ENCODE assay signal across 1 cellular context in the genomic region with DNA sequence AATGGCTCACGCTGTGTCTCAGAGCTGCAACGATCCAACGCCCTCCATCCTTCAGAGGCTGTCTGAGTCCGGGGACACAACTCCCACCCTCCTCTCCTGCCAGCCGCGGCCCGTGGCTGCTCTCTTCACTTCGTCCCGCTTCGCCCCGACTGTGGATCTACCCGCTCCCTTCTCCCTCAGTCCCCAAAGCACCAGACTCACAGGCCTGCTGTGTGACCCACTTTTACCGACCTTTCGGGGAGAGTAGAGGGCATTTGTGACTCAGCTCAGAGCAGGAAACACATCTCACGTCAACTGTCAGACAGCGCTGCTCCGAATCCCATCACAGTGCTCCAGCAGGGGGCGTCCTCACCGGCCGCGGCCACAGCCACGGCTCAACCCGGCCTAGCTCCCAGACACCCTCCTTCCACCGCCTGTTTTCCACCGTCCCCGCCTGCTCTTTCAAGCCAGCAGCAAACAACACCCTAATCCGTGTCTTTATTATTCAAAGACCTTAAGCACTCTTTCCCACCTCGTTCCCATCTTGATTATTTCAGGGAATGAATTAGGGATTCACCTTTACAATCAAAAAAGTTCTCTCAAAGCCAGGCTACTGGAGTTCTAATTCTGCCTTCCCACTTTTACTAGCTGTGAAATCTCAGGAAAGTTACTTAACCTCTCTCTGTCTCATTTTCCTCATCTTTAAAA.
TF ChIP-seq lines count a peak whose summit lies in the region.

No MANE protein-coding gene starts in this region.

TF ChIP-seq in GM12878, 131 proteins besides CTCF, POLR2A, EP300 and RAD21 (continued from another document):
- TF ChIP-seq, protein P1, sequence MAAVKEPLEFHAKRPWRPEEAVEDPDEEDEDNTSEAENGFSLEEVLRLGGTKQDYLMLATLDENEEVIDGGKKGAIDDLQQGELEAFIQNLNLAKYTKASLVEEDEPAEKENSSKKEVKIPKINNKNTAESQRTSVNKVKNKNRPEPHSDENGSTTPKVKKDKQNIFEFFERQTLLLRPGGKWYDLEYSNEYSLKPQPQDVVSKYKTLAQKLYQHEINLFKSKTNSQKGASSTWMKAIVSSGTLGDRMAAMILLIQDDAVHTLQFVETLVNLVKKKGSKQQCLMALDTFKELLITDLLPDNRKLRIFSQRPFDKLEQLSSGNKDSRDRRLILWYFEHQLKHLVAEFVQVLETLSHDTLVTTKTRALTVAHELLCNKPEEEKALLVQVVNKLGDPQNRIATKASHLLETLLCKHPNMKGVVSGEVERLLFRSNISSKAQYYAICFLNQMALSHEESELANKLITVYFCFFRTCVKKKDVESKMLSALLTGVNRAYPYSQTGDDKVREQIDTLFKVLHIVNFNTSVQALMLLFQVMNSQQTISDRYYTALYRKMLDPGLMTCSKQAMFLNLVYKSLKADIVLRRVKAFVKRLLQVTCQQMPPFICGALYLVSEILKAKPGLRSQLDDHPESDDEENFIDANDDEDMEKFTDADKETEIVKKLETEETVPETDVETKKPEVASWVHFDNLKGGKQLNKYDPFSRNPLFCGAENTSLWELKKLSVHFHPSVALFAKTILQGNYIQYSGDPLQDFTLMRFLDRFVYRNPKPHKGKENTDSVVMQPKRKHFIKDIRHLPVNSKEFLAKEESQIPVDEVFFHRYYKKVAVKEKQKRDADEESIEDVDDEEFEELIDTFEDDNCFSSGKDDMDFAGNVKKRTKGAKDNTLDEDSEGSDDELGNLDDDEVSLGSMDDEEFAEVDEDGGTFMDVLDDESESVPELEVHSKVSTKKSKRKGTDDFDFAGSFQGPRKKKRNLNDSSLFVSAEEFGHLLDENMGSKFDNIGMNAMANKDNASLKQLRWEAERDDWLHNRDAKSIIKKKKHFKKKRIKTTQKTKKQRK (IDR thresholded peaks at IDR 0.05; ENCODE audit: low read depth, low read length) = no peak
- TF ChIP-seq, protein P2, sequence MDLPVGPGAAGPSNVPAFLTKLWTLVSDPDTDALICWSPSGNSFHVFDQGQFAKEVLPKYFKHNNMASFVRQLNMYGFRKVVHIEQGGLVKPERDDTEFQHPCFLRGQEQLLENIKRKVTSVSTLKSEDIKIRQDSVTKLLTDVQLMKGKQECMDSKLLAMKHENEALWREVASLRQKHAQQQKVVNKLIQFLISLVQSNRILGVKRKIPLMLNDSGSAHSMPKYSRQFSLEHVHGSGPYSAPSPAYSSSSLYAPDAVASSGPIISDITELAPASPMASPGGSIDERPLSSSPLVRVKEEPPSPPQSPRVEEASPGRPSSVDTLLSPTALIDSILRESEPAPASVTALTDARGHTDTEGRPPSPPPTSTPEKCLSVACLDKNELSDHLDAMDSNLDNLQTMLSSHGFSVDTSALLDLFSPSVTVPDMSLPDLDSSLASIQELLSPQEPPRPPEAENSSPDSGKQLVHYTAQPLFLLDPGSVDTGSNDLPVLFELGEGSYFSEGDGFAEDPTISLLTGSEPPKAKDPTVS (IDR thresholded peaks at IDR 0.05; ENCODE audit: low read depth, low read length) = no peak
- no peak for TF ChIP-seq ASH2L (IDR thresholded peaks at IDR 0.05; ENCODE audit: borderline replicate concordance, low read depth)
- TF ChIP-seq NFYA (IDR thresholded peaks at IDR 0.05; ENCODE audit: borderline replicate concordance, low read depth, low read length) = no peak
- TF ChIP-seq CHD4 (IDR thresholded peaks at IDR 0.05) = no peak
- no peak for TF ChIP-seq KLF5 (IDR thresholded peaks at IDR 0.05; ENCODE audit: partially characterized antibody)
- TF ChIP-seq, protein P3, sequence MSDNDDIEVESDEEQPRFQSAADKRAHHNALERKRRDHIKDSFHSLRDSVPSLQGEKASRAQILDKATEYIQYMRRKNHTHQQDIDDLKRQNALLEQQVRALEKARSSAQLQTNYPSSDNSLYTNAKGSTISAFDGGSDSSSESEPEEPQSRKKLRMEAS (IDR thresholded peaks at IDR 0.05; ENCODE audit: low read depth, low read length) = no peak
- TF ChIP-seq MEF2B (IDR thresholded peaks at IDR 0.05; ENCODE audit: partially characterized antibody, poor library complexity, severe bottlenecking) = no peak
- TF ChIP-seq HDGF (IDR thresholded peaks at IDR 0.05) = peak; percentile 74
- TF ChIP-seq, protein P4, sequence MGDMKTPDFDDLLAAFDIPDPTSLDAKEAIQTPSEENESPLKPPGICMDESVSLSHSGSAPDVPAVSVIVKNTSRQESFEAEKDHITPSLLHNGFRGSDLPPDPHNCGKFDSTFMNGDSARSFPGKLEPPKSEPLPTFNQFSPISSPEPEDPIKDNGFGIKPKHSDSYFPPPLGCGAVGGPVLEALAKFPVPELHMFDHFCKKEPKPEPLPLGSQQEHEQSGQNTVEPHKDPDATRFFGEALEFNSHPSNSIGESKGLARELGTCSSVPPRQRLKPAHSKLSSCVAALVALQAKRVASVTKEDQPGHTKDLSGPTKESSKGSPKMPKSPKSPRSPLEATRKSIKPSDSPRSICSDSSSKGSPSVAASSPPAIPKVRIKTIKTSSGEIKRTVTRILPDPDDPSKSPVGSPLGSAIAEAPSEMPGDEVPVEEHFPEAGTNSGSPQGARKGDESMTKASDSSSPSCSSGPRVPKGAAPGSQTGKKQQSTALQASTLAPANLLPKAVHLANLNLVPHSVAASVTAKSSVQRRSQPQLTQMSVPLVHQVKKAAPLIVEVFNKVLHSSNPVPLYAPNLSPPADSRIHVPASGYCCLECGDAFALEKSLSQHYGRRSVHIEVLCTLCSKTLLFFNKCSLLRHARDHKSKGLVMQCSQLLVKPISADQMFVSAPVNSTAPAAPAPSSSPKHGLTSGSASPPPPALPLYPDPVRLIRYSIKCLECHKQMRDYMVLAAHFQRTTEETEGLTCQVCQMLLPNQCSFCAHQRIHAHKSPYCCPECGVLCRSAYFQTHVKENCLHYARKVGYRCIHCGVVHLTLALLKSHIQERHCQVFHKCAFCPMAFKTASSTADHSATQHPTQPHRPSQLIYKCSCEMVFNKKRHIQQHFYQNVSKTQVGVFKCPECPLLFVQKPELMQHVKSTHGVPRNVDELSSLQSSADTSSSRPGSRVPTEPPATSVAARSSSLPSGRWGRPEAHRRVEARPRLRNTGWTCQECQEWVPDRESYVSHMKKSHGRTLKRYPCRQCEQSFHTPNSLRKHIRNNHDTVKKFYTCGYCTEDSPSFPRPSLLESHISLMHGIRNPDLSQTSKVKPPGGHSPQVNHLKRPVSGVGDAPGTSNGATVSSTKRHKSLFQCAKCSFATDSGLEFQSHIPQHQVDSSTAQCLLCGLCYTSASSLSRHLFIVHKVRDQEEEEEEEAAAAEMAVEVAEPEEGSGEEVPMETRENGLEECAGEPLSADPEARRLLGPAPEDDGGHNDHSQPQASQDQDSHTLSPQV (IDR thresholded peaks at IDR 0.05) = no peak
- no peak for TF ChIP-seq IKZF2 (IDR thresholded peaks at IDR 0.05)
- TF ChIP-seq, protein P5, sequence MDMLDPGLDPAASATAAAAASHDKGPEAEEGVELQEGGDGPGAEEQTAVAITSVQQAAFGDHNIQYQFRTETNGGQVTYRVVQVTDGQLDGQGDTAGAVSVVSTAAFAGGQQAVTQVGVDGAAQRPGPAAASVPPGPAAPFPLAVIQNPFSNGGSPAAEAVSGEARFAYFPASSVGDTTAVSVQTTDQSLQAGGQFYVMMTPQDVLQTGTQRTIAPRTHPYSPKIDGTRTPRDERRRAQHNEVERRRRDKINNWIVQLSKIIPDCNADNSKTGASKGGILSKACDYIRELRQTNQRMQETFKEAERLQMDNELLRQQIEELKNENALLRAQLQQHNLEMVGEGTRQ (IDR thresholded peaks at IDR 0.05; ENCODE audit: borderline replicate concordance, low read depth, low read length) = no peak
- no peak for TF ChIP-seq CEBPB (IDR thresholded peaks at IDR 0.05; ENCODE audit: borderline replicate concordance in 1 of 2, low read depth in 2 of 2, low read length in 2 of 2)
- no peak for TF ChIP-seq MXI1 (IDR thresholded peaks at IDR 0.05; ENCODE audit: low read depth, low read length)
- TF ChIP-seq STAT1 (conservative IDR thresholded peaks at IDR 0.05) = no peak
- no peak for TF ChIP-seq SMAD5 (IDR thresholded peaks at IDR 0.05; ENCODE audit: low read depth)
- TF ChIP-seq, protein P6, sequence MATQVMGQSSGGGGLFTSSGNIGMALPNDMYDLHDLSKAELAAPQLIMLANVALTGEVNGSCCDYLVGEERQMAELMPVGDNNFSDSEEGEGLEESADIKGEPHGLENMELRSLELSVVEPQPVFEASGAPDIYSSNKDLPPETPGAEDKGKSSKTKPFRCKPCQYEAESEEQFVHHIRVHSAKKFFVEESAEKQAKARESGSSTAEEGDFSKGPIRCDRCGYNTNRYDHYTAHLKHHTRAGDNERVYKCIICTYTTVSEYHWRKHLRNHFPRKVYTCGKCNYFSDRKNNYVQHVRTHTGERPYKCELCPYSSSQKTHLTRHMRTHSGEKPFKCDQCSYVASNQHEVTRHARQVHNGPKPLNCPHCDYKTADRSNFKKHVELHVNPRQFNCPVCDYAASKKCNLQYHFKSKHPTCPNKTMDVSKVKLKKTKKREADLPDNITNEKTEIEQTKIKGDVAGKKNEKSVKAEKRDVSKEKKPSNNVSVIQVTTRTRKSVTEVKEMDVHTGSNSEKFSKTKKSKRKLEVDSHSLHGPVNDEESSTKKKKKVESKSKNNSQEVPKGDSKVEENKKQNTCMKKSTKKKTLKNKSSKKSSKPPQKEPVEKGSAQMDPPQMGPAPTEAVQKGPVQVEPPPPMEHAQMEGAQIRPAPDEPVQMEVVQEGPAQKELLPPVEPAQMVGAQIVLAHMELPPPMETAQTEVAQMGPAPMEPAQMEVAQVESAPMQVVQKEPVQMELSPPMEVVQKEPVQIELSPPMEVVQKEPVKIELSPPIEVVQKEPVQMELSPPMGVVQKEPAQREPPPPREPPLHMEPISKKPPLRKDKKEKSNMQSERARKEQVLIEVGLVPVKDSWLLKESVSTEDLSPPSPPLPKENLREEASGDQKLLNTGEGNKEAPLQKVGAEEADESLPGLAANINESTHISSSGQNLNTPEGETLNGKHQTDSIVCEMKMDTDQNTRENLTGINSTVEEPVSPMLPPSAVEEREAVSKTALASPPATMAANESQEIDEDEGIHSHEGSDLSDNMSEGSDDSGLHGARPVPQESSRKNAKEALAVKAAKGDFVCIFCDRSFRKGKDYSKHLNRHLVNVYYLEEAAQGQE (IDR thresholded peaks at IDR 0.05; ENCODE audit: low read depth, low read length) = no peak
- TF ChIP-seq CREB1 (IDR thresholded peaks at IDR 0.05; ENCODE audit: low read depth) = peak; percentile 41; the same call in 1 of the 2 replicates
- TF ChIP-seq BHLHE40 (IDR thresholded peaks at IDR 0.05; ENCODE audit: borderline replicate concordance in 1 of 2, low read depth in 2 of 2, low read length in 1 of 2) = 0 out of 4 replicates have a peak, but pooled peaks of 1 of the 2 experiments have one; percentile 23
- TF ChIP-seq SP1 (IDR thresholded peaks at IDR 0.05; ENCODE audit: low read depth, low read length) = no peak
- TF ChIP-seq, protein P7, sequence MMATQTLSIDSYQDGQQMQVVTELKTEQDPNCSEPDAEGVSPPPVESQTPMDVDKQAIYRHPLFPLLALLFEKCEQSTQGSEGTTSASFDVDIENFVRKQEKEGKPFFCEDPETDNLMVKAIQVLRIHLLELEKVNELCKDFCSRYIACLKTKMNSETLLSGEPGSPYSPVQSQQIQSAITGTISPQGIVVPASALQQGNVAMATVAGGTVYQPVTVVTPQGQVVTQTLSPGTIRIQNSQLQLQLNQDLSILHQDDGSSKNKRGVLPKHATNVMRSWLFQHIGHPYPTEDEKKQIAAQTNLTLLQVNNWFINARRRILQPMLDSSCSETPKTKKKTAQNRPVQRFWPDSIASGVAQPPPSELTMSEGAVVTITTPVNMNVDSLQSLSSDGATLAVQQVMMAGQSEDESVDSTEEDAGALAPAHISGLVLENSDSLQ (IDR thresholded peaks at IDR 0.05) = peak; percentile 87
- no peak for TF ChIP-seq NR2C1 (IDR thresholded peaks at IDR 0.05)
- TF ChIP-seq, protein P8, sequence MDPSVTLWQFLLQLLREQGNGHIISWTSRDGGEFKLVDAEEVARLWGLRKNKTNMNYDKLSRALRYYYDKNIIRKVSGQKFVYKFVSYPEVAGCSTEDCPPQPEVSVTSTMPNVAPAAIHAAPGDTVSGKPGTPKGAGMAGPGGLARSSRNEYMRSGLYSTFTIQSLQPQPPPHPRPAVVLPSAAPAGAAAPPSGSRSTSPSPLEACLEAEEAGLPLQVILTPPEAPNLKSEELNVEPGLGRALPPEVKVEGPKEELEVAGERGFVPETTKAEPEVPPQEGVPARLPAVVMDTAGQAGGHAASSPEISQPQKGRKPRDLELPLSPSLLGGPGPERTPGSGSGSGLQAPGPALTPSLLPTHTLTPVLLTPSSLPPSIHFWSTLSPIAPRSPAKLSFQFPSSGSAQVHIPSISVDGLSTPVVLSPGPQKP (IDR thresholded peaks at IDR 0.05; ENCODE audit: low read depth, low read length) = 0 out of 2 replicates have a peak, but pooled peaks have one; percentile 26
- no peak for TF ChIP-seq ZSCAN29 (IDR thresholded peaks at IDR 0.05)
